ENCODE assay signal across 17 cellular contexts in genomic region chr19:5083547-5083965, GRCh38.
DNase-seq lines count a peak whose midpoint lies in the region; ATAC-seq and TF ChIP-seq lines count a peak whose summit lies in the region.
"Had no signal": no experiment of that assay in that cellular context is flagged by ENCODE, and none has a peak within 500 bp of the region (broad histone marks: within the 10 kb centered on the region; RNA-seq: fewer than 3 reads in every experiment).

No MANE protein-coding gene starts in this region.

- POLR2A ChIA-PET in IMR-90 (lab: Charles Lee; ENCODE audit: unreplicated experiment) (no interaction called here), PC-9 (lab: Charles Lee; ENCODE audit: unreplicated experiment) (no interaction called here)

- no peak overlapping the region; the same call in 1 of the 2 replicates for H2AK5ac ChIP-seq in IMR-90 (ENCODE audit: low read depth, low read length)

- no peaks in the 10 kb centered on the region for H3K79me2 ChIP-seq in PC-9 (ENCODE audit: low read depth)

- H3K9me3 ChIP-seq in IMR-90 (ENCODE audit: control insufficient read depth, insufficient read depth, low read length) = no peaks in the 10 kb centered on the region
- no peaks in the 10 kb centered on the region for H3K9me3 ChIP-seq in esophagus muscularis mucosa
- H3K9me3 ChIP-seq in PC-9 (ENCODE audit: insufficient read depth, low read depth) = no peaks in the 10 kb centered on the region
- H3K9me3 ChIP-seq: stomach had no signal

- H3K4me3 ChIP-seq in IMR-90 (ENCODE audit: insufficient read depth, low read depth, low read length) (no peak overlapping the region), esophagus muscularis mucosa (no peak overlapping the region), PC-9 (no peak overlapping the region)
- H3K4me3 ChIP-seq: stomach had no signal

- H3K4me1 ChIP-seq in IMR-90 (ENCODE audit: control insufficient read depth, insufficient read depth, low read length) = no peaks in the 10 kb centered on the region
- peaks cover 0 to 12% (median 6%) of the 10 kb centered on the region in 4 donors for H3K4me1 ChIP-seq in esophagus muscularis mucosa
- no peaks in the 10 kb centered on the region for H3K4me1 ChIP-seq in PC-9 (replicated peaks; ENCODE audit: insufficient read depth)
- H3K4me1 ChIP-seq: stomach had no signal

- H3K18ac ChIP-seq in IMR-90 (ENCODE audit: low read depth, low read length) = no peak overlapping the region

- 0 out of 2 replicates have a peak, but pooled peaks cover 3% of the 10 kb centered on the region for H3K9me1 ChIP-seq in IMR-90 (ENCODE audit: insufficient read depth, low read length)

- ATAC-seq in IMR-90 (ENCODE audit: low read depth) = peak; percentile 50
- peak; percentile 85 for ATAC-seq in sciatic nerve
- no peak for ATAC-seq in HG02884 (IDR thresholded peaks at IDR 0.05; ENCODE audit: unreplicated experiment)
- ATAC-seq: naive thymus-derived CD4-positive, alpha-beta T cell had no signal

- no peaks in the 10 kb centered on the region for H3K9me2 ChIP-seq in PC-9 (ENCODE audit: insufficient read depth)

- H2BK15ac ChIP-seq in IMR-90 (ENCODE audit: low read depth, low read length) = no peak overlapping the region

- H3K4me2 ChIP-seq in IMR-90 (ENCODE audit: low read depth, low read length) (no peak overlapping the region), PC-9 (no peak overlapping the region)

- H4K91ac ChIP-seq in IMR-90 (ENCODE audit: insufficient read depth, low read depth, low read length) = no peak overlapping the region

- H4K20me1 ChIP-seq in IMR-90 (ENCODE audit: insufficient read depth, low read length) (peaks cover 17% of the 10 kb centered on the region), PC-9 (ENCODE audit: insufficient read depth) (no peaks in the 10 kb centered on the region)

- TF ChIP-seq EP300 in esophagus muscularis mucosa (IDR thresholded peaks at IDR 0.05) = no peak

- no peak overlapping the region for H3K9ac ChIP-seq in IMR-90 (ENCODE audit: low read depth, low read length)

- no TSS peak for BruUV-seq in IMR-90 (replicated peaks; lab: Mats Ljungman, UMichigan)
- no TSS peak for BruUV-seq in PC-9 (replicated peaks; lab: Mats Ljungman, UMichigan)

- TF ChIP-seq POLR2A in IMR-90 (IDR thresholded peaks at IDR 0.05; ENCODE audit: low read depth, low read length) (no peak), esophagus muscularis mucosa (IDR thresholded peaks at IDR 0.05; ENCODE audit: low read depth) (no peak)

- H2AFZ ChIP-seq in IMR-90 (replicated peaks; ENCODE audit: low read length, poor library complexity) = peak overlapping the region; percentile 23
- H2AFZ ChIP-seq in PC-9 = no peak overlapping the region

- no peak overlapping the region for H2BK120ac ChIP-seq in IMR-90 (ENCODE audit: low read depth, low read length)

- no peak overlapping the region for H4K8ac ChIP-seq in IMR-90 (ENCODE audit: low read depth in 2 of 2, low read length in 2 of 2)

- H3K36me3 ChIP-seq in IMR-90 (ENCODE audit: control insufficient read depth, insufficient read depth, low read length) (peaks cover 73% of the 10 kb centered on the region), esophagus muscularis mucosa (peaks cover 54 to 89% (median 85%) of the 10 kb centered on the region in 4 donors), PC-9 (ENCODE audit: low read depth) (no peaks in the 10 kb centered on the region)

- TF ChIP-seq RAD21 in IMR-90 (IDR thresholded peaks at IDR 0.05; ENCODE audit: low read length) = no peak

- H2AK9ac ChIP-seq in IMR-90 (replicated peaks; ENCODE audit: low read depth, low read length, poor library complexity) = no peak overlapping the region

- in situ Hi-C loops in IMR-90 (cut with MboI; ENCODE audit: low sequenced_read_pairs) = no loop called here

- no peak overlapping the region for H3K14ac ChIP-seq in IMR-90 (replicated peaks; ENCODE audit: low read depth, low read length)

- intact Hi-C loops in IMR-90 (cut with micrococcal nuclease) = no loop called here
- intact Hi-C loops in sciatic nerve (cut with DNase I) = no loop called here
- intact Hi-C loops in esophagus muscularis mucosa (cut with DNase I) = no loop called here
- intact Hi-C loops in PC-9 (cut with micrococcal nuclease; ENCODE audit: unreplicated experiment) = no loop called here

- H3K27me3 ChIP-seq in IMR-90 (ENCODE audit: control insufficient read depth, insufficient read depth, low read length) (no peaks in the 10 kb centered on the region), esophagus muscularis mucosa (no peaks in the 10 kb centered on the region), PC-9 (ENCODE audit: insufficient read depth, low read depth) (no peaks in the 10 kb centered on the region)
- H3K27me3 ChIP-seq: stomach had no signal

- H2BK5ac ChIP-seq in IMR-90 (ENCODE audit: low read depth, low read length, poor library complexity, severe bottlenecking) = no peak overlapping the region

- dilution Hi-C loops in IMR-90 (cut with HindIII; ENCODE audit: low sequenced_read_pairs, unreplicated experiment) = no loop called here

- DNase-seq in IMR-90 = no peak
- DNase-seq in epidermal melanocyte (ENCODE audit: insufficient read length, low spot score) = peak; percentile 78
- DNase-seq in left kidney (ENCODE audit: low read depth, low spot score) = peak; percentile 89
- DNase-seq in sciatic nerve (ENCODE audit: low spot score) = peak; percentile 80
- DNase-seq in esophagus muscularis mucosa (ENCODE audit: extremely low spot score) = no peak
- DNase-seq in midbrain (lab: John Stamatoyannopoulos, UW) = no peak
- DNase-seq in PC-9 = no peak
- DNase-seq: activated effector memory CD4-positive, alpha-beta T cell treated with anti-CD3 and anti-CD28 coated beads, Interleukin-2, amount 50 U/mL, for 16 hours; DMS 273 treated with DMSO at 0.1 percent for 48 hours; effector memory CD4-positive, alpha-beta T cell; HCEC 1CT; KBM-7; naive thymus-derived CD4-positive, alpha-beta T cell; NCI-H1092 treated with DMSO at 0.1 percent for 48 hours; NCI-H226; stomach had no signal

- 61% methylated on average over 6 of the region's 13 CpGs; no CpG with 5 or more reads in 1 of the 2 experiments for WGBS in IMR-90 (ENCODE audit: extremely low coverage in 2 of 2, insufficient read length in 1 of 2), 2 experiments
- WGBS in esophagus muscularis mucosa = 75% methylated on average over 5 of the region's 13 CpGs

- no peaks in the 10 kb centered on the region for H3F3A ChIP-seq in PC-9 (ENCODE audit: insufficient read depth, low read depth)

- no peak overlapping the region for H2BK20ac ChIP-seq in IMR-90 (ENCODE audit: low read depth, low read length)

- CTCF ChIA-PET in IMR-90 (lab: Yijun Ruan, JAX) (no interaction called here), PC-9 (lab: Charles Lee) (no interaction called here)

- no peak overlapping the region for H4K5ac ChIP-seq in IMR-90 (ENCODE audit: low read depth, low read length)

- H3K27ac ChIP-seq in IMR-90 (ENCODE audit: insufficient read depth, low read length) = no peak overlapping the region
- no peak overlapping the region for H3K27ac ChIP-seq in esophagus muscularis mucosa (replicated peaks in 1 of 4)
- H3K27ac ChIP-seq in PC-9 = no peak overlapping the region

- H3K79me1 ChIP-seq in IMR-90 (ENCODE audit: low read depth in 1 of 2, low read length in 2 of 2) = peaks cover 5 to 14% of the 10 kb centered on the region in 2 experiments; a peak in 3 of 4 replicates

- H3K23ac ChIP-seq in IMR-90 (ENCODE audit: low read depth, low read length) = no peak overlapping the region

- no peak for TF ChIP-seq CTCF in IMR-90 (conservative IDR thresholded peaks at IDR 0.05; ENCODE audit: low read depth, low read length)
- no peak for TF ChIP-seq CTCF in esophagus muscularis mucosa (IDR thresholded peaks at IDR 0.05)
- TF ChIP-seq CTCF in PC-9 (conservative IDR thresholded peaks at IDR 0.05) = no peak

- H3K56ac ChIP-seq in IMR-90 (ENCODE audit: extremely low read depth, insufficient read depth, low read length) = no peak overlapping the region

- no peak overlapping the region for H3K4ac ChIP-seq in IMR-90 (ENCODE audit: low read depth, low read length)

TF ChIP-seq in IMR-90, 13 proteins besides CTCF, POLR2A, EP300 and RAD21:
- TF ChIP-seq MAZ (IDR thresholded peaks at IDR 0.05; ENCODE audit: borderline replicate concordance, low read depth, low read length) = no peak
- no peak for TF ChIP-seq ELK1 (IDR thresholded peaks at IDR 0.05; ENCODE audit: borderline replicate concordance, low read depth, low read length)
- no peak for TF ChIP-seq USF2 (IDR thresholded peaks at IDR 0.05; ENCODE audit: low read depth, low read length)
- no peak for TF ChIP-seq CEBPB (IDR thresholded peaks at IDR 0.05; ENCODE audit: low read depth, low read length)
- no peak for TF ChIP-seq NFE2L2 (IDR thresholded peaks at IDR 0.05; ENCODE audit: low read depth, low read length)
- no peak for TF ChIP-seq FOS (IDR thresholded peaks at IDR 0.05; ENCODE audit: low read depth, low read length)
- TF ChIP-seq RCOR1 (IDR thresholded peaks at IDR 0.05; ENCODE audit: insufficient replicate concordance, low read length) = no peak

Comparison
In these comparisons a context has a peak if more than half of its experiments do, and no peak if none do; other contexts are left out.
1. DNase-seq: peak in epidermal melanocyte (single experiment), left kidney (single experiment) and sciatic nerve (single experiment); none in IMR-90 (single experiment), esophagus muscularis mucosa (single experiment), midbrain (single experiment) and PC-9 (0 of 2).